Comparison of ENCODE assay signal across 1 cellular context in the genomic region with DNA sequence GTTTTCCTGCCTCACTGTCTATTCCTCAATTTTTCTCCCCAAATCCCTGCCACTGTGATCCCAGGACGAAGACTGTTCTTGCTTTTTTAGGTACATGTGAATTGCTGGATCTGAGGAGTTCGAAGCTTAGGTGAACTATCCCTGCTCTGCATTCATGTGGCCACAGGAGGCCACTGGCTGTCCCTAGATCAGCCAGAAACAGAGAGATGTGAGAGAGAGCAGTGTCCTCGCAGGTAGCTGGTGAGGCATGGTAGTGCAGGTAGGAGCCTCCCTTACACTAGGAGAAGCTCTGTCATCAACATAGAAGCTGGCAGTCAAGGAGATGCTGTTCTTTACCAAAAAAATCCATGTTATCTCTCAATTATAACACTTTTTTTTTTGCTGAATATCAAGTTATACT.
TF ChIP-seq lines count a peak whose summit lies in the region.

No MANE protein-coding gene starts in this region.

TF ChIP-seq in K562, 482 proteins besides CTCF, POLR2A, EP300 and RAD21 (continued from another document):
- TF ChIP-seq, protein P1, sequence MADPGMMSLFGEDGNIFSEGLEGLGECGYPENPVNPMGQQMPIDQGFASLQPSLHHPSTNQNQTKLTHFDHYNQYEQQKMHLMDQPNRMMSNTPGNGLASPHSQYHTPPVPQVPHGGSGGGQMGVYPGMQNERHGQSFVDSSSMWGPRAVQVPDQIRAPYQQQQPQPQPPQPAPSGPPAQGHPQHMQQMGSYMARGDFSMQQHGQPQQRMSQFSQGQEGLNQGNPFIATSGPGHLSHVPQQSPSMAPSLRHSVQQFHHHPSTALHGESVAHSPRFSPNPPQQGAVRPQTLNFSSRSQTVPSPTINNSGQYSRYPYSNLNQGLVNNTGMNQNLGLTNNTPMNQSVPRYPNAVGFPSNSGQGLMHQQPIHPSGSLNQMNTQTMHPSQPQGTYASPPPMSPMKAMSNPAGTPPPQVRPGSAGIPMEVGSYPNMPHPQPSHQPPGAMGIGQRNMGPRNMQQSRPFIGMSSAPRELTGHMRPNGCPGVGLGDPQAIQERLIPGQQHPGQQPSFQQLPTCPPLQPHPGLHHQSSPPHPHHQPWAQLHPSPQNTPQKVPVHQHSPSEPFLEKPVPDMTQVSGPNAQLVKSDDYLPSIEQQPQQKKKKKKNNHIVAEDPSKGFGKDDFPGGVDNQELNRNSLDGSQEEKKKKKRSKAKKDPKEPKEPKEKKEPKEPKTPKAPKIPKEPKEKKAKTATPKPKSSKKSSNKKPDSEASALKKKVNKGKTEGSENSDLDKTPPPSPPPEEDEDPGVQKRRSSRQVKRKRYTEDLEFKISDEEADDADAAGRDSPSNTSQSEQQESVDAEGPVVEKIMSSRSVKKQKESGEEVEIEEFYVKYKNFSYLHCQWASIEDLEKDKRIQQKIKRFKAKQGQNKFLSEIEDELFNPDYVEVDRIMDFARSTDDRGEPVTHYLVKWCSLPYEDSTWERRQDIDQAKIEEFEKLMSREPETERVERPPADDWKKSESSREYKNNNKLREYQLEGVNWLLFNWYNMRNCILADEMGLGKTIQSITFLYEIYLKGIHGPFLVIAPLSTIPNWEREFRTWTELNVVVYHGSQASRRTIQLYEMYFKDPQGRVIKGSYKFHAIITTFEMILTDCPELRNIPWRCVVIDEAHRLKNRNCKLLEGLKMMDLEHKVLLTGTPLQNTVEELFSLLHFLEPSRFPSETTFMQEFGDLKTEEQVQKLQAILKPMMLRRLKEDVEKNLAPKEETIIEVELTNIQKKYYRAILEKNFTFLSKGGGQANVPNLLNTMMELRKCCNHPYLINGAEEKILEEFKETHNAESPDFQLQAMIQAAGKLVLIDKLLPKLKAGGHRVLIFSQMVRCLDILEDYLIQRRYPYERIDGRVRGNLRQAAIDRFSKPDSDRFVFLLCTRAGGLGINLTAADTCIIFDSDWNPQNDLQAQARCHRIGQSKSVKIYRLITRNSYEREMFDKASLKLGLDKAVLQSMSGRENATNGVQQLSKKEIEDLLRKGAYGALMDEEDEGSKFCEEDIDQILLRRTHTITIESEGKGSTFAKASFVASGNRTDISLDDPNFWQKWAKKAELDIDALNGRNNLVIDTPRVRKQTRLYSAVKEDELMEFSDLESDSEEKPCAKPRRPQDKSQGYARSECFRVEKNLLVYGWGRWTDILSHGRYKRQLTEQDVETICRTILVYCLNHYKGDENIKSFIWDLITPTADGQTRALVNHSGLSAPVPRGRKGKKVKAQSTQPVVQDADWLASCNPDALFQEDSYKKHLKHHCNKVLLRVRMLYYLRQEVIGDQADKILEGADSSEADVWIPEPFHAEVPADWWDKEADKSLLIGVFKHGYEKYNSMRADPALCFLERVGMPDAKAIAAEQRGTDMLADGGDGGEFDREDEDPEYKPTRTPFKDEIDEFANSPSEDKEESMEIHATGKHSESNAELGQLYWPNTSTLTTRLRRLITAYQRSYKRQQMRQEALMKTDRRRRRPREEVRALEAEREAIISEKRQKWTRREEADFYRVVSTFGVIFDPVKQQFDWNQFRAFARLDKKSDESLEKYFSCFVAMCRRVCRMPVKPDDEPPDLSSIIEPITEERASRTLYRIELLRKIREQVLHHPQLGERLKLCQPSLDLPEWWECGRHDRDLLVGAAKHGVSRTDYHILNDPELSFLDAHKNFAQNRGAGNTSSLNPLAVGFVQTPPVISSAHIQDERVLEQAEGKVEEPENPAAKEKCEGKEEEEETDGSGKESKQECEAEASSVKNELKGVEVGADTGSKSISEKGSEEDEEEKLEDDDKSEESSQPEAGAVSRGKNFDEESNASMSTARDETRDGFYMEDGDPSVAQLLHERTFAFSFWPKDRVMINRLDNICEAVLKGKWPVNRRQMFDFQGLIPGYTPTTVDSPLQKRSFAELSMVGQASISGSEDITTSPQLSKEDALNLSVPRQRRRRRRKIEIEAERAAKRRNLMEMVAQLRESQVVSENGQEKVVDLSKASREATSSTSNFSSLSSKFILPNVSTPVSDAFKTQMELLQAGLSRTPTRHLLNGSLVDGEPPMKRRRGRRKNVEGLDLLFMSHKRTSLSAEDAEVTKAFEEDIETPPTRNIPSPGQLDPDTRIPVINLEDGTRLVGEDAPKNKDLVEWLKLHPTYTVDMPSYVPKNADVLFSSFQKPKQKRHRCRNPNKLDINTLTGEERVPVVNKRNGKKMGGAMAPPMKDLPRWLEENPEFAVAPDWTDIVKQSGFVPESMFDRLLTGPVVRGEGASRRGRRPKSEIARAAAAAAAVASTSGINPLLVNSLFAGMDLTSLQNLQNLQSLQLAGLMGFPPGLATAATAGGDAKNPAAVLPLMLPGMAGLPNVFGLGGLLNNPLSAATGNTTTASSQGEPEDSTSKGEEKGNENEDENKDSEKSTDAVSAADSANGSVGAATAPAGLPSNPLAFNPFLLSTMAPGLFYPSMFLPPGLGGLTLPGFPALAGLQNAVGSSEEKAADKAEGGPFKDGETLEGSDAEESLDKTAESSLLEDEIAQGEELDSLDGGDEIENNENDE (IDR thresholded peaks at IDR 0.05; ENCODE audit: low read depth, low read length) = no peak
